Comparison of ENCODE assay signal across 7 cellular contexts in the genomic region with DNA sequence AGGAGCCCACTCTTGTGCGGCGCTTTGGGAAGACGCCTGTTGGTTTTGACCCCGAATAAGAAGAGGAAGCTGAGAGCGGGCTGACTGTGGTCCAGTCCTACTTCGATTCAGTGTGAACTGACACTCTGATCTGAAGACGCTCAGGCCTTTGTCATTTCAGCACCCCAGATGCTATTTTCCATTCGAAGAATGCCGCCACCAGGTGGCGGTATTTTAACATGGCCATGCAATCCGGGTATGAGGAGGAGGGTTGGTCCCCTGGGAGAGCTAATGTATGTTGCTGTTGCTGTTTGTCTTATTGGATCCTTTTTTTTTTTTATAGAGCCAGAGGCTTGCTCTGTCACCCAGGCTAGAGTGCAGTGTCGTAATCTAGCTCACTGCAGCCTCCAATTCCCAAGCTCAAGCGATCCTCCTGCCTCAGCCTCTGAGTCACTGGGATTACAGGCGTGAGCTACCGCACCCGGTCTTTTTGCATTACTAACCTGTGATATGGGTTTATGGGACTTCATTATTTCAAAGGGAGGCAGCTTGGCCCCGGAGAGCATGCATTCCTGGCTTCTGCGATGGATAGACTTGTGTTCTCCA. TPM values are rescaled to one million over a fixed set of nuclear protein-coding genes. Genes with fewer than 3 reads are reported as not detected.
DNase-seq lines count a peak whose midpoint lies in the region; ATAC-seq, FAIRE-seq and TF ChIP-seq lines count a peak whose summit lies in the region.

No MANE protein-coding gene starts in this region.

- H3K4me3 ChIP-seq in bronchial epithelial cell (ENCODE audit: low read depth, low read length), result peak overlapping the region; percentile 74

- in situ Hi-C loops in GM13977 (cut with MboI; ENCODE audit: low pct_unique_long_range_greater_than_20kb, low sequenced_read_pairs, unreplicated experiment), result no loop called here

- H3K27me3 ChIP-seq in bronchial epithelial cell (ENCODE audit: control insufficient read depth, insufficient read depth, low read length), result no peaks in the 10 kb centered on the region

- FAIRE-seq in bronchial epithelial cell (lab: Jason Lieb, UNC), result peak; percentile 32

- H3K36me3 ChIP-seq in bronchial epithelial cell (ENCODE audit: control insufficient read depth, insufficient read depth, low read length), result peaks cover 16% of the 10 kb centered on the region

- peak; percentile 24 for ATAC-seq in HG03135 (IDR thresholded peaks at IDR 0.05; ENCODE audit: unreplicated experiment)

- peak; percentile 76 for TF ChIP-seq CTCF in GM13977 (IDR thresholded peaks at IDR 0.05; ENCODE audit: extremely low read depth, insufficient read depth, missing control alignments)
- peak; percentile 80 for TF ChIP-seq CTCF in VCaP (conservative IDR thresholded peaks at IDR 0.05)
- peak; percentile 77 for TF ChIP-seq CTCF in bronchial epithelial cell (IDR thresholded peaks at IDR 0.05; ENCODE audit: insufficient read depth, low read length, severe bottlenecking)

- DNase-seq in GM13977 (ENCODE audit: low spot score) (peak; percentile 85), NCI-H2171 (lab: John Stamatoyannopoulos, UW) (peak; percentile 98), bronchial epithelial cell (ENCODE audit: low read depth) (peak; percentile 77), iris pigment epithelial cell (ENCODE audit: low read depth) (peak; percentile 86)
- peak; percentile 69 to 86 for DNase-seq in stimulated activated CD4-positive, alpha-beta T cell treated with anti-CD3 and anti-CD28 coated beads, Interleukin-12 subunit alpha, Interleukin-12 subunit beta, amount 100 ng/mL, for 24 hours (ENCODE audit: low read depth in 2 of 2)

- H3K27ac ChIP-seq in VCaP, result peak overlapping the region; percentile 81

RNA-seq across cellular contexts. Expression of gene TIMM44, which starts 0.8 kb away (rescaled TPM):
- 96.1 and 146 TPM in 2 replicates for total RNA-seq in bronchial epithelial cell

RNA-seq across cellular contexts. Expression of gene CTXN1, which starts 18.3 kb away (rescaled TPM):
- total RNA-seq in bronchial epithelial cell, result 0.26 and 0.77 TPM in 2 replicates

RNA-seq across cellular contexts. Expression of gene SNAPC2, which starts 24.1 kb away (rescaled TPM):
- total RNA-seq in bronchial epithelial cell, result 13.4 and 15.9 TPM in 2 replicates

RNA-seq across cellular contexts. Expression of gene TGFBR3L, which starts 29.6 kb away (rescaled TPM):
- 1.8 and 1.9 TPM in 2 replicates for total RNA-seq in bronchial epithelial cell

RNA-seq across cellular contexts. Expression of gene MAP2K7, which starts 40.6 kb away (rescaled TPM):
- 10.0 and 11.9 TPM in 2 replicates for total RNA-seq in bronchial epithelial cell

Comparison
In these comparisons a context has a peak if more than half of its experiments do, and no peak if none do; other contexts are left out.
1. Peak in every context shown above with its lines: DNase-seq, ATAC-seq, H3K4me3 ChIP-seq and H3K27ac ChIP-seq.